Comparison of ENCODE assay signal across 9 cellular contexts in the genomic region with DNA sequence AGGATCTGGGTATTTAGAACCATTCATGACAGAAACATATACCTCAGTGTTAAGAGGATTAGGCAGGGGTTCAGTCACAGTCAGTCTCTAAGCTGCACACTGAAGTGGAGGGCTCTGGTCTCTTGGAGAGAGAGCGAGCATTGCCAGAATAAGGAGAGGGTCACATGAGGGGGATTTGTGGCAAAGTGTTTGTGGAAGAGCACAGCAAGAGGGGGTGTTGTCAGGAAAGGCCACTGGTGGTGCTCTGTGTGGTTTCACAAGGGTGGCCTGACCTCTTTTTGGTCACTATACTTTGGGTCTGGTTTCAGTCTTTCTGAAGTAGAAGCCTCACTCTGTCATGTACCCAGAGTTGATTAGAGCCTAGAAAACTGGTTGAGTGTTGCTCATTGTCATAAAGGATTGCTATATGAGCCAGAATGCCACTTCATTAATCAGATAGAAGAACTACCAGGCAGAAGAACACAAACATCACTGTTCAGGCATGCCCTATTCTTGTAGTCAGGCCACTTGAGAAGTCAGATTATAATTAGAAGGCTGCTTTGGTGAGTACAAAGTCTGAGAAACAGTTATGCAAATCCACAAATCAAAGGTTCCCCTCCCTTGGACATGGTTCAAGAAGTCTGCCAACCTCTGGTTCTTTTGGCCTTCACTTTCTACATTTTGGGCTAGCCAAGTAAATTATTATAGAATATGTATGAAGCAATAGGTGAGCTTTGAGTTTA. TPM values are rescaled to one million over a fixed set of nuclear protein-coding genes. Genes with fewer than 3 reads are reported as not detected.
DNase-seq lines count a peak whose midpoint lies in the region; ATAC-seq, FAIRE-seq and TF ChIP-seq lines count a peak whose summit lies in the region.
"Had no signal": no experiment of that assay in that cellular context is flagged by ENCODE, and none has a peak within 500 bp of the region (broad histone marks: within the 10 kb centered on the region; RNA-seq: fewer than 3 reads in every experiment).

No MANE protein-coding gene starts in this region.

- H3K4me2 ChIP-seq in MM.1S (ENCODE audit: low read depth, low read length) = peak overlapping the region; percentile 86
- H3K4me2 ChIP-seq in HepG2 (ENCODE audit: low read depth, low read length) = no peak overlapping the region

- ATAC-seq in GM21825 (IDR thresholded peaks at IDR 0.05; ENCODE audit: unreplicated experiment) (peak; percentile 86), HepG2 (peak; percentile 48), upper lobe of left lung (ENCODE audit: low FRiP score in 2 of 2) (no peak)
- no peak for ATAC-seq in effector memory CD8-positive, alpha-beta T cell (replicated peaks)

- intact Hi-C loops in HepG2 (cut with micrococcal nuclease; ENCODE audit: unreplicated experiment) = no loop called here

- peaks cover 3 to 7% of the 10 kb centered on the region in 2 donors for H3K4me1 Mint-ChIP-seq in effector memory CD8-positive, alpha-beta T cell (ENCODE audit: low read depth in 2 of 2)

- POLR2A ChIA-PET in HepG2 (lab: Yijun Ruan, JAX) = interaction anchor here (2.0 kb wide), 1 partner anchor 8 kb away, joined by 14 read pairs; a partner anchor contains a TSS

- H3K9ac ChIP-seq in MM.1S (ENCODE audit: low read length) = peak overlapping the region; percentile 35; the same call in 1 of the 2 replicates
- H3K9ac ChIP-seq in HepG2 (ENCODE audit: insufficient read depth, low read depth, low read length) = no peak overlapping the region

- peak overlapping the region; percentile 82 for H3K27ac ChIP-seq in MM.1S (ENCODE audit: low read length)
- no peak overlapping the region for H3K27ac ChIP-seq in HepG2 (ENCODE audit: extremely low read length, insufficient read depth, low read length)
- no peak overlapping the region for H3K27ac ChIP-seq in upper lobe of left lung

- peak; percentile 82 for FAIRE-seq in GM18507 (lab: Jason Lieb, UNC)
- FAIRE-seq in HepG2 (lab: Jason Lieb, UNC) = no peak

- TF ChIP-seq CTCF in MM.1S (IDR thresholded peaks at IDR 0.05; ENCODE audit: low read length) (no peak), HepG2 (CRISPR knock-in tag; IDR thresholded peaks at IDR 0.05) (no peak), upper lobe of left lung (IDR thresholded peaks at IDR 0.05) (no peak)

- H3K27me3 ChIP-seq in MM.1S (replicated peaks; ENCODE audit: insufficient read depth, low read length) = no peaks in the 10 kb centered on the region
- H3K27me3 ChIP-seq in HepG2 (ENCODE audit: control insufficient read depth in 1 of 2, insufficient read depth in 2 of 2, low read length in 2 of 2) = no peaks in the 10 kb centered on the region
- H3K27me3 ChIP-seq in upper lobe of left lung = no peaks in the 10 kb centered on the region

- H3F3A ChIP-seq in MM.1S (ENCODE audit: insufficient read depth, low read length) = peaks cover 42% of the 10 kb centered on the region

- in situ Hi-C loops in HepG2 (cut with HindIII; ENCODE audit: extremely low pct_ligation_motif_present, low pct_unique_long_range_greater_than_20kb) = no loop called here

- H3K9me3 ChIP-seq in MM.1S (replicated peaks; ENCODE audit: insufficient read depth, low read length) (no peaks in the 10 kb centered on the region), HepG2 (ENCODE audit: low read length) (no peaks in the 10 kb centered on the region), upper lobe of left lung (no peaks in the 10 kb centered on the region)

- CTCF ChIA-PET in HepG2 (lab: Yijun Ruan, JAX; ENCODE audit: low intra/inter-chr PET ratio, low total read pairs) = no interaction called here

- WGBS in HepG2 (ENCODE audit: low lambda C conversion rate) = 84% methylated on average over 1 of the region's 1 CpG
- 92 to 100% methylated on average over 1 of the region's 1 CpG for whole genome bisulfite sequencing in upper lobe of left lung, 2 donors

- DNase-seq in GM18507 (ENCODE audit: extremely low spot score, insufficient read length, low read depth) = peak; percentile 18
- DNase-seq in MM.1S = peak; percentile 61
- DNase-seq in HepG2 (ENCODE audit: low spot score) = no peak
- DNase-seq in effector memory CD8-positive, alpha-beta T cell = no peak
- no peak for DNase-seq in upper lobe of left lung
- no peak for DNase-seq in dermis blood vessel endothelial cell
- no peak for DNase-seq in HPDE6-E6E7 (ENCODE audit: extremely low spot score)
- DNase-seq: T1000 had no signal

- BruUV-seq in HepG2 (replicated peaks; lab: Mats Ljungman, UMichigan) = no TSS peak

- no peaks in the 10 kb centered on the region for H3K27me3 Mint-ChIP-seq in effector memory CD8-positive, alpha-beta T cell

- peaks cover 37% of the 10 kb centered on the region for H3K4me1 ChIP-seq in MM.1S (ENCODE audit: low read length)
- H3K4me1 ChIP-seq in HepG2 (ENCODE audit: insufficient read depth, low read length) = peaks cover 21% of the 10 kb centered on the region
- H3K4me1 ChIP-seq in upper lobe of left lung = no peaks in the 10 kb centered on the region

- H3K36me3 ChIP-seq in MM.1S (replicated peaks; ENCODE audit: insufficient read depth, low read length) = no peaks in the 10 kb centered on the region
- peaks cover under 1 to 16% of the 10 kb centered on the region in 2 experiments; a peak in 3 of 5 replicates for H3K36me3 ChIP-seq in HepG2 (replicated peaks in 1 of 2; ENCODE audit: control insufficient read depth in 1 of 2, insufficient read depth in 2 of 2, low read length in 2 of 2)
- H3K36me3 ChIP-seq in upper lobe of left lung = peaks cover 0 to 29% (median 20%) of the 10 kb centered on the region in 4 donors

- H2AFZ ChIP-seq in MM.1S (ENCODE audit: low read length) = peak overlapping the region; percentile 29; the same call in 1 of the 2 replicates
- H2AFZ ChIP-seq in HepG2 (ENCODE audit: low read length) = no peak overlapping the region

- TF ChIP-seq POLR2A in HepG2 (IDR thresholded peaks at IDR 0.05; ENCODE audit: insufficient read depth in 1 of 2, low read depth in 2 of 2, low read length in 2 of 2) (no peak), upper lobe of left lung (IDR thresholded peaks at IDR 0.05) (no peak)

- H4K20me1 ChIP-seq in MM.1S (ENCODE audit: insufficient read depth, low read length) (no peaks in the 10 kb centered on the region), HepG2 (ENCODE audit: insufficient read depth, low read length) (no peaks in the 10 kb centered on the region)

- peak overlapping the region in 1 of 2 donors; percentile 9 for H3K27ac Mint-ChIP-seq in effector memory CD8-positive, alpha-beta T cell

- no peak for TF ChIP-seq RAD21 in HepG2 (CRISPR knock-in tag; IDR thresholded peaks at IDR 0.05)

- H3K79me2 ChIP-seq in MM.1S (ENCODE audit: low read length) = peaks cover 51% of the 10 kb centered on the region
- no peaks in the 10 kb centered on the region for H3K79me2 ChIP-seq in HepG2 (ENCODE audit: insufficient read depth, low read length)

- no peaks in the 10 kb centered on the region for H3K9me2 ChIP-seq in MM.1S (replicated peaks; ENCODE audit: insufficient read depth, low read length)

- H3K36me3 Mint-ChIP-seq in effector memory CD8-positive, alpha-beta T cell (ENCODE audit: insufficient read depth) = peaks cover 25% of the 10 kb centered on the region

- H3K4me3 ChIP-seq in MM.1S (ENCODE audit: low read length) = peak overlapping the region; percentile 30
- no peak overlapping the region for H3K4me3 ChIP-seq in HepG2 (replicated peaks in 1 of 3; ENCODE audit: insufficient read depth in 1 of 3, low read depth in 2 of 3, low read length in 3 of 3)
- H3K4me3 ChIP-seq in upper lobe of left lung = no peak overlapping the region

- no peak overlapping the region for H3K4me3 Mint-ChIP-seq in effector memory CD8-positive, alpha-beta T cell

- TF ChIP-seq EP300 in HepG2 (IDR thresholded peaks at IDR 0.05; ENCODE audit: low read depth in 2 of 2, low read length in 2 of 2) (no peak), HepG2 (CRISPR knock-in tag; IDR thresholded peaks at IDR 0.05; ENCODE audit: borderline replicate concordance) (no peak), upper lobe of left lung (IDR thresholded peaks at IDR 0.05) (no peak)

- no peaks in the 10 kb centered on the region for H3K9me3 Mint-ChIP-seq in effector memory CD8-positive, alpha-beta T cell

RNA-seq across cellular contexts. Expression of a gene that starts 8.4 kb away (rescaled TPM):
- total RNA-seq in HepG2 (2016; rRNA removed; fragmentation: Illumina TruSeq; extraction: Trizol) (21.9 and 22.5 TPM in 2 replicates), upper lobe of left lung (10 to 100 TPM in 5 of 6 donors, 1 to 10 TPM in 1; 9.4 to 35.4 (median 20.5) TPM), dermis blood vessel endothelial cell (37.1 and 55.9 TPM in 2 replicates)
- 8.4 and 11.1 TPM in 2 replicates for total RNA-seq in HepG2 (2016; cell fraction: cytosol; rRNA removed; fragmentation: Illumina TruSeq; extraction: Trizol; ENCODE audit: low read depth)
- 24.4 and 24.7 TPM in 2 replicates for total RNA-seq in HepG2 (2016; cell fraction: insoluble cytoplasmic fraction; rRNA removed; fragmentation: Illumina TruSeq; extraction: Trizol)
- total RNA-seq in HepG2 (2016; cell fraction: membrane; rRNA removed; fragmentation: Illumina TruSeq; extraction: Trizol) = 19.4 and 21.7 TPM in 2 replicates
- 20.6 and 22.2 TPM in 2 replicates for total RNA-seq in HepG2 (2016; cell fraction: nucleus; rRNA removed; fragmentation: Illumina TruSeq; extraction: Trizol)
- 12.0 and 16.9 TPM in 2 replicates for polyA plus RNA-seq in HepG2 (2011; rRNA removed)
- polyA plus RNA-seq in HepG2 (2011; cell fraction: cytosol; rRNA removed) = 10.0 and 19.2 TPM in 2 replicates
- 5.6 and 6.0 TPM in 2 replicates for polyA plus RNA-seq in HepG2 (2011; cell fraction: nucleus; rRNA removed)
- polyA plus RNA-seq in HepG2 (2012) = 8.1 and 12.4 TPM in 2 replicates
- polyA plus RNA-seq in HepG2 (2016; cell fraction: cytosol; fragmentation: Illumina TruSeq; extraction: Trizol; ENCODE audit: low read depth) = 11.2 and 15.2 TPM in 2 replicates
- 18.4 and 19.0 TPM in 2 replicates for polyA plus RNA-seq in HepG2 (2016; cell fraction: insoluble cytoplasmic fraction; fragmentation: Illumina TruSeq; extraction: Trizol; ENCODE audit: low read depth)
- 19.6 and 21.1 TPM in 2 replicates for polyA plus RNA-seq in HepG2 (2016; cell fraction: membrane; fragmentation: Illumina TruSeq; extraction: Trizol; ENCODE audit: low read depth)
- polyA plus RNA-seq in HepG2 (2016; cell fraction: nucleus; fragmentation: Illumina TruSeq; extraction: Trizol; ENCODE audit: insufficient read depth, low read depth) = 22.5 and 24.5 TPM in 2 replicates
- 22.8 and 43.2 TPM in 2 replicates for polyA minus RNA-seq in HepG2 (2011; rRNA and poly(A)+ RNA removed; ENCODE audit: low replicate concordance)
- 14.2 and 14.3 TPM in 2 replicates for polyA minus RNA-seq in HepG2 (2011; cell fraction: cytosol; rRNA and poly(A)+ RNA removed)
- polyA minus RNA-seq in HepG2 (2011; cell fraction: nucleus; rRNA and poly(A)+ RNA removed) = 16.7 and 20.8 TPM in 2 replicates

RNA-seq across cellular contexts. Expression of a gene that starts 30.2 kb away (rescaled TPM):
- total RNA-seq in HepG2 (2016; rRNA removed; fragmentation: Illumina TruSeq; extraction: Trizol) (6.2 and 7.3 TPM in 2 replicates), upper lobe of left lung (1 to 10 TPM; 2.1 to 5.0 (median 3.6) TPM), dermis blood vessel endothelial cell (3.6 and 3.8 TPM in 2 replicates)
- 3.0 and 3.9 TPM in 2 replicates for total RNA-seq in HepG2 (2016; cell fraction: cytosol; rRNA removed; fragmentation: Illumina TruSeq; extraction: Trizol; ENCODE audit: low read depth)
- 5.9 and 7.3 TPM in 2 replicates for total RNA-seq in HepG2 (2016; cell fraction: insoluble cytoplasmic fraction; rRNA removed; fragmentation: Illumina TruSeq; extraction: Trizol)
- total RNA-seq in HepG2 (2016; cell fraction: membrane; rRNA removed; fragmentation: Illumina TruSeq; extraction: Trizol) = 5.3 and 6.1 TPM in 2 replicates
- total RNA-seq in HepG2 (2016; cell fraction: nucleus; rRNA removed; fragmentation: Illumina TruSeq; extraction: Trizol) = 9.9 and 13.4 TPM in 2 replicates
- polyA plus RNA-seq in HepG2 (2011; rRNA removed) = 5.0 and 5.2 TPM in 2 replicates
- 1.4 and 2.4 TPM in 2 replicates for polyA plus RNA-seq in HepG2 (2011; cell fraction: cytosol; rRNA removed)
- 3.8 and 5.8 TPM in 2 replicates for polyA plus RNA-seq in HepG2 (2011; cell fraction: nucleus; rRNA removed)
- polyA plus RNA-seq in HepG2 (2012) = 5.1 and 8.6 TPM in 2 replicates
- 3.0 and 4.3 TPM in 2 replicates for polyA plus RNA-seq in HepG2 (2016; cell fraction: cytosol; fragmentation: Illumina TruSeq; extraction: Trizol; ENCODE audit: low read depth)
- polyA plus RNA-seq in HepG2 (2016; cell fraction: insoluble cytoplasmic fraction; fragmentation: Illumina TruSeq; extraction: Trizol; ENCODE audit: low read depth) = 7.7 and 7.9 TPM in 2 replicates
- polyA plus RNA-seq in HepG2 (2016; cell fraction: membrane; fragmentation: Illumina TruSeq; extraction: Trizol; ENCODE audit: low read depth) = 4.7 and 4.8 TPM in 2 replicates
- 12.1 and 12.4 TPM in 2 replicates for polyA plus RNA-seq in HepG2 (2016; cell fraction: nucleus; fragmentation: Illumina TruSeq; extraction: Trizol; ENCODE audit: insufficient read depth, low read depth)
- 2.5 and 2.9 TPM in 2 replicates for polyA minus RNA-seq in HepG2 (2011; rRNA and poly(A)+ RNA removed; ENCODE audit: low replicate concordance)
- 1.9 and 4.4 TPM in 2 replicates for polyA minus RNA-seq in HepG2 (2011; cell fraction: cytosol; rRNA and poly(A)+ RNA removed)
- 13.9 and 14.5 TPM in 2 replicates for polyA minus RNA-seq in HepG2 (2011; cell fraction: nucleus; rRNA and poly(A)+ RNA removed)

RNA-seq across cellular contexts. Expression of a gene that starts 30.6 kb away (rescaled TPM):
- total RNA-seq in HepG2 (2016; rRNA removed; fragmentation: Illumina TruSeq; extraction: Trizol) = 8.9 and 17.1 TPM in 2 replicates
- 5.0 and 6.0 TPM in 2 replicates for total RNA-seq in HepG2 (2016; cell fraction: cytosol; rRNA removed; fragmentation: Illumina TruSeq; extraction: Trizol; ENCODE audit: low read depth)
- total RNA-seq in HepG2 (2016; cell fraction: insoluble cytoplasmic fraction; rRNA removed; fragmentation: Illumina TruSeq; extraction: Trizol) = 7.0 and 13.0 TPM in 2 replicates
- total RNA-seq in HepG2 (2016; cell fraction: membrane; rRNA removed; fragmentation: Illumina TruSeq; extraction: Trizol) = 4.6 and 5.9 TPM in 2 replicates
- 73.8 and 77.3 TPM in 2 replicates for total RNA-seq in HepG2 (2016; cell fraction: nucleus; rRNA removed; fragmentation: Illumina TruSeq; extraction: Trizol)
- polyA plus RNA-seq in HepG2 (2011; rRNA removed) = 31.4 and 38.3 TPM in 2 replicates
- 4.3 and 6.5 TPM in 2 replicates for polyA plus RNA-seq in HepG2 (2011; cell fraction: cytosol; rRNA removed)
- 96.5 and 110 TPM in 2 replicates for polyA plus RNA-seq in HepG2 (2011; cell fraction: nucleus; rRNA removed)
- 19.0 and 21.7 TPM in 2 replicates for polyA plus RNA-seq in HepG2 (2012)
- polyA plus RNA-seq in HepG2 (2016; cell fraction: cytosol; fragmentation: Illumina TruSeq; extraction: Trizol; ENCODE audit: low read depth) = 0.44 and 0.55 TPM in 2 replicates
- 7.3 and 8.6 TPM in 2 replicates for polyA plus RNA-seq in HepG2 (2016; cell fraction: insoluble cytoplasmic fraction; fragmentation: Illumina TruSeq; extraction: Trizol; ENCODE audit: low read depth)
- 1.7 and 1.9 TPM in 2 replicates for polyA plus RNA-seq in HepG2 (2016; cell fraction: membrane; fragmentation: Illumina TruSeq; extraction: Trizol; ENCODE audit: low read depth)
- 99.4 and 110 TPM in 2 replicates for polyA plus RNA-seq in HepG2 (2016; cell fraction: nucleus; fragmentation: Illumina TruSeq; extraction: Trizol; ENCODE audit: insufficient read depth, low read depth)
- 11.8 and 15.6 TPM in 2 replicates for polyA minus RNA-seq in HepG2 (2011; rRNA and poly(A)+ RNA removed; ENCODE audit: low replicate concordance)
- 6.1 and 11.4 TPM in 2 replicates for polyA minus RNA-seq in HepG2 (2011; cell fraction: cytosol; rRNA and poly(A)+ RNA removed)
- 208 and 220 TPM in 2 replicates for polyA minus RNA-seq in HepG2 (2011; cell fraction: nucleus; rRNA and poly(A)+ RNA removed)
- total RNA-seq in upper lobe of left lung = 100 to 1,000 TPM in 3 of 6 donors, 10 to 100 TPM in 3; 35.9 to 225 (median 74.1) TPM
- 22.8 and 32.5 TPM in 2 replicates for total RNA-seq in dermis blood vessel endothelial cell

Comparison
In these comparisons a context has a peak if more than half of its experiments do, and no peak if none do; other contexts are left out.
1. DNase-seq: peak in GM18507 (single experiment) and MM.1S (single experiment); none in HepG2 (single experiment), effector memory CD8-positive, alpha-beta T cell (0 of 3), upper lobe of left lung (0 of 2), dermis blood vessel endothelial cell (single experiment) and HPDE6-E6E7 (single experiment).
2. ATAC-seq: peak in GM21825 (single experiment) and HepG2 (single experiment); none in effector memory CD8-positive, alpha-beta T cell (single experiment) and upper lobe of left lung (0 of 2).